ENCODE assay signal across 8 cellular contexts in genomic region chr1:84433253-84434080, GRCh38. TPM values are rescaled to one million over a fixed set of nuclear protein-coding genes. Genes with fewer than 3 reads are reported as not detected.
A peak's percentile ranks its signal among the peaks of the same experiment; 100 is the strongest.
DNase-seq lines count a peak whose midpoint lies in the region; ATAC-seq and TF ChIP-seq lines count a peak whose summit lies in the region.

No MANE protein-coding gene starts in this region.

- no peaks in the 10 kb centered on the region for H3K36me3 Mint-ChIP-seq in activated CD8-positive, alpha-beta T cell treated with anti-CD3 and anti-CD28 coated beads, Interleukin-2, amount 10 ng/mL, durations not matched to agents 7 days and 5 days (ENCODE audit: low read depth)

- no peaks in the 10 kb centered on the region for H3K36me3 ChIP-seq in muscle layer of duodenum (ENCODE audit: control insufficient read depth in 1 of 2, insufficient read depth in 2 of 2, low read length in 2 of 2)

- H3K4me1 ChIP-seq in muscle layer of duodenum (ENCODE audit: control insufficient read depth in 1 of 2, insufficient read depth in 2 of 2, low read length in 2 of 2) = peaks cover 0 to 10% of the 10 kb centered on the region in 2 donors

- no peak overlapping the region for H3K4me3 ChIP-seq in epithelial cell of esophagus (ENCODE audit: low read length)
- H3K4me3 ChIP-seq in muscle layer of duodenum (ENCODE audit: low read depth in 1 of 2, low read length in 2 of 2) = peak overlapping the region; percentile 50 to 59

- H3K27me3 Mint-ChIP-seq in activated CD8-positive, alpha-beta T cell treated with anti-CD3 and anti-CD28 coated beads, Interleukin-2, amount 10 ng/mL, durations not matched to agents 7 days and 5 days (ENCODE audit: low read depth) = no peaks in the 10 kb centered on the region

- H3K27me3 ChIP-seq in muscle layer of duodenum (ENCODE audit: low read depth, low read length) = no peaks in the 10 kb centered on the region

- peak overlapping the region; percentile 58 for H3K27ac Mint-ChIP-seq in activated CD8-positive, alpha-beta T cell treated with anti-CD3 and anti-CD28 coated beads, Interleukin-2, amount 10 ng/mL, durations not matched to agents 7 days and 5 days

- H3K4me3 Mint-ChIP-seq in activated CD8-positive, alpha-beta T cell treated with anti-CD3 and anti-CD28 coated beads, Interleukin-2, amount 10 ng/mL, durations not matched to agents 7 days and 5 days = peak overlapping the region; percentile 66

- CTCF ChIA-PET in activated CD8-positive, alpha-beta T cell treated with anti-CD3 and anti-CD28 coated beads, Interleukin-2, amount 10 ng/mL, durations not matched to agents 7 days and 5 days (lab: Charles Lee) = interaction anchor here (0.6 to 9.1 kb wide), 36 partner anchors 9 to 501 kb away, joined by 3 to 177 read pairs (median 4); partner anchors contain the start of genes CTBS, GNG5, PRKACB and RPF1

- H3K9me3 ChIP-seq in muscle layer of duodenum (ENCODE audit: control insufficient read depth in 1 of 2, low read length in 2 of 2) = peaks cover 4 to 10% of the 10 kb centered on the region in 2 donors

- POLR2A ChIA-PET in activated CD8-positive, alpha-beta T cell treated with anti-CD3 and anti-CD28 coated beads, Interleukin-2, amount 10 ng/mL, durations not matched to agents 7 days and 5 days (lab: Charles Lee) = interaction anchor here (0.6 to 5.4 kb wide), 9 partner anchors 29 to 292 kb away, joined by 3 to 26 read pairs (median 4); partner anchors contain the start of genes CTBS, PRKACB and SPATA1

- peak overlapping the region; percentile 45 for H3K27ac ChIP-seq in muscle layer of duodenum (ENCODE audit: low read length)
- H3K27ac ChIP-seq in temporal lobe (ENCODE audit: low read depth, low read length) = peak overlapping the region; percentile 63

- H3K9me3 Mint-ChIP-seq in activated CD8-positive, alpha-beta T cell treated with anti-CD3 and anti-CD28 coated beads, Interleukin-2, amount 10 ng/mL, durations not matched to agents 7 days and 5 days (ENCODE audit: insufficient read depth) = no peaks in the 10 kb centered on the region

- peak; percentile 43 for ATAC-seq in GM18502 (IDR thresholded peaks at IDR 0.05; ENCODE audit: poor library complexity, unreplicated experiment)
- ATAC-seq in HG03460 (IDR thresholded peaks at IDR 0.05; ENCODE audit: unreplicated experiment) = peak; percentile 41
- peak; percentile 74 for ATAC-seq in activated CD8-positive, alpha-beta T cell treated with anti-CD3 and anti-CD28 coated beads, Interleukin-2, amount 10 ng/mL, durations not matched to agents 7 days and 5 days

- peaks cover 10% of the 10 kb centered on the region for H3K4me1 Mint-ChIP-seq in activated CD8-positive, alpha-beta T cell treated with anti-CD3 and anti-CD28 coated beads, Interleukin-2, amount 10 ng/mL, durations not matched to agents 7 days and 5 days (ENCODE audit: low read depth)

- DNase-seq in AG08395 (ENCODE audit: low spot score) = peak; percentile 66
- DNase-seq in NCI-H748 (lab: John Stamatoyannopoulos, UW; ENCODE audit: unreplicated experiment) = peak; percentile 79
- peak; percentile 80 for DNase-seq in activated CD8-positive, alpha-beta T cell treated with anti-CD3 and anti-CD28 coated beads, Interleukin-2, amount 10 ng/mL, durations not matched to agents 7 days and 5 days
- DNase-seq in epithelial cell of esophagus (ENCODE audit: low read depth) = peak; percentile 76

- peak; percentile 78 for TF ChIP-seq CTCF in epithelial cell of esophagus (IDR thresholded peaks at IDR 0.05; ENCODE audit: insufficient read depth, low read depth, low read length, missing control alignments)

RNA-seq across cellular contexts. Expression of gene DNASE2B, which starts 35.2 kb away (rescaled TPM):
- total RNA-seq in activated CD8-positive, alpha-beta T cell treated with anti-CD3 and anti-CD28 coated beads, Interleukin-2, amount 10 ng/mL, durations not matched to agents 7 days and 5 days = not detected
- not detected for total RNA-seq in temporal lobe

RNA-seq across cellular contexts. Expression of gene RPF1, which starts 45.6 kb away (rescaled TPM):
- total RNA-seq in activated CD8-positive, alpha-beta T cell treated with anti-CD3 and anti-CD28 coated beads, Interleukin-2, amount 10 ng/mL, durations not matched to agents 7 days and 5 days = 10 to 100 TPM; 41.6 to 44.1 TPM
- total RNA-seq in temporal lobe = 20.9 TPM
